In genomic region chr1:91404151-91405012, GRCh38 we compare ENCODE assay signal across 8 cellular contexts. TPM values are rescaled to one million over a fixed set of nuclear protein-coding genes. Genes with fewer than 3 reads are reported as not detected.
DNase-seq lines count a peak whose midpoint lies in the region; ATAC-seq and TF ChIP-seq lines count a peak whose summit lies in the region.

TSS of gene HFM1 (minus strand) at chr1:91404837. CDS start at chr1:91401082, 3,755 bp downstream.

- H3K4me1 Mint-ChIP-seq in activated naive CD8-positive, alpha-beta T cell treated with anti-CD3 and anti-CD28 coated beads, Interleukin-2, amount 10 ng/mL, durations not matched to agents 7 days and 5 days: peaks cover 7% of the 10 kb centered on the region

- H3K27ac ChIP-seq in Panc1 (ENCODE audit: low read length): peak within 1 kb of the TSS; percentile 49; the same call in 1 of the 2 replicates
- H3K27ac ChIP-seq in heart right ventricle: peak within 1 kb of the TSS; percentile 24 to 95 (median 88)

- TF ChIP-seq CTCF in Panc1 (IDR thresholded peaks at IDR 0.05) (peak; percentile 46), heart right ventricle (IDR thresholded peaks at IDR 0.05) (peak in 6 of 9 donors; percentile 12 to 48 (median 26))

- in situ Hi-C loops in Panc1 (cut with HindIII; ENCODE audit: low pct_unique_long_range_greater_than_20kb, low sequenced_read_pairs): no loop called here

- intact Hi-C loops in Panc1 (cut with micrococcal nuclease; ENCODE audit: unreplicated experiment) (loop anchor here (5.0 kb wide), 2 partner anchors 98 to 237 kb away; partner anchors contain the start of gene CDC7), heart right ventricle (cut with DNase I) (loop anchor here in 7 of 10 donors (2.0 to 10.0 kb wide), 5 partner anchors 98 to 894 kb away; partner anchors contain the start of genes CDC7 (in 4 of the 7), GLMN (in 1 of the 7) and RPAP2 (in 1 of the 7)), posterior cingulate gyrus (cut with DNase I) (loop anchor here (1.0 to 5.0 kb wide), 2 partner anchors 97 to 237 kb away; no protein-coding TSS in a partner anchor)

- ATAC-seq in GM21515 (IDR thresholded peaks at IDR 0.05; ENCODE audit: unreplicated experiment): peak; percentile 96
- ATAC-seq in Panc1: peak; percentile 100
- ATAC-seq in activated naive CD8-positive, alpha-beta T cell treated with anti-CD3 and anti-CD28 coated beads, Interleukin-2, amount 10 ng/mL, durations not matched to agents 7 days and 5 days (ENCODE audit: low read depth): peak; percentile 100
- peak; percentile 98 to 100 (median 99) for ATAC-seq in heart right ventricle

- POLR2A ChIA-PET in Panc1 (lab: Charles Lee): interaction anchor here (0.5 to 0.7 kb wide), 2 partner anchors 96 to 666 kb away, joined by 3 to 4 read pairs; no protein-coding TSS in a partner anchor
- POLR2A ChIA-PET in activated naive CD8-positive, alpha-beta T cell treated with anti-CD3 and anti-CD28 coated beads, Interleukin-2, amount 10 ng/mL, durations not matched to agents 7 days and 5 days (lab: Charles Lee): no interaction called here

- H3K9me3 ChIP-seq in Panc1 (ENCODE audit: control insufficient read depth, insufficient read depth, low read depth, low read length) (no peaks in the 10 kb centered on the region), heart right ventricle (no peaks in the 10 kb centered on the region)

- H3K9me3 Mint-ChIP-seq in activated naive CD8-positive, alpha-beta T cell treated with anti-CD3 and anti-CD28 coated beads, Interleukin-2, amount 10 ng/mL, durations not matched to agents 7 days and 5 days: no peaks in the 10 kb centered on the region

- peaks cover 57% of the 10 kb centered on the region for H3K27me3 Mint-ChIP-seq in activated naive CD8-positive, alpha-beta T cell treated with anti-CD3 and anti-CD28 coated beads, Interleukin-2, amount 10 ng/mL, durations not matched to agents 7 days and 5 days

- CTCF ChIA-PET in Panc1 (lab: Charles Lee): interaction anchor here (0.5 to 1.2 kb wide), 4 partner anchors 9 to 239 kb away, joined by 3 to 6 read pairs (median 3); no protein-coding TSS in a partner anchor

- no peaks in the 10 kb centered on the region for H3K36me3 ChIP-seq in Panc1 (ENCODE audit: control insufficient read depth, insufficient read depth, low read length)
- H3K36me3 ChIP-seq in heart right ventricle: no peaks in the 10 kb centered on the region

- peak within 1 kb of the TSS; percentile 66 to 73 for H3K4me3 ChIP-seq in Panc1 (ENCODE audit: low read depth in 2 of 2, low read length in 2 of 2)
- peak within 1 kb of the TSS; percentile 36 to 78 (median 63) for H3K4me3 ChIP-seq in heart right ventricle

- BruUV-seq in Panc1 (replicated peaks; lab: Mats Ljungman, UMichigan): no TSS peak

- peaks cover 3% of the 10 kb centered on the region; the same call in 1 of the 2 replicates for H3K4me1 ChIP-seq in Panc1 (ENCODE audit: control insufficient read depth, insufficient read depth, low read length)
- peaks cover 0 to 20% (median 13%) of the 10 kb centered on the region in 9 donors for H3K4me1 ChIP-seq in heart right ventricle

- peak within 1 kb of the TSS; percentile 82 for H3K4me3 Mint-ChIP-seq in activated naive CD8-positive, alpha-beta T cell treated with anti-CD3 and anti-CD28 coated beads, Interleukin-2, amount 10 ng/mL, durations not matched to agents 7 days and 5 days

- DNase-seq in DMS53 treated with DMSO at 0.1 percent for 48 hours (lab: John Stamatoyannopoulos, UW; ENCODE audit: unreplicated experiment): peak; percentile 90
- peak in 68 of 76 experiments; percentile 0 to 72 (median 38) for DNase-seq in HUDEP-2 (lab: John Stamatoyannopoulos, UW; ENCODE audit: unreplicated experiment in 76 of 76)
- DNase-seq in Panc1 (ENCODE audit: low read depth, low spot score): no peak
- DNase-seq in activated naive CD8-positive, alpha-beta T cell treated with anti-CD3 and anti-CD28 coated beads, Interleukin-2, amount 10 ng/mL, durations not matched to agents 7 days and 5 days: peak; percentile 77
- DNase-seq in heart right ventricle: peak; percentile 83 to 86
- DNase-seq in posterior cingulate gyrus: peak; percentile 35 to 96 (median 78)
- peak; percentile 75 for DNase-seq in ureter (ENCODE audit: low spot score)

- no peak within 1 kb of the TSS for H3K27ac Mint-ChIP-seq in activated naive CD8-positive, alpha-beta T cell treated with anti-CD3 and anti-CD28 coated beads, Interleukin-2, amount 10 ng/mL, durations not matched to agents 7 days and 5 days

- peaks cover 17% of the 10 kb centered on the region for H3K27me3 ChIP-seq in Panc1 (ENCODE audit: control insufficient read depth, insufficient read depth, low read length)
- peaks cover 0 to 36% (median 0%) of the 10 kb centered on the region in 7 donors for H3K27me3 ChIP-seq in heart right ventricle

- WGBS in heart right ventricle, 2 donors: 0 to 1% methylated on average over 69 of the region's 69 CpGs

- no peaks in the 10 kb centered on the region for H3K36me3 Mint-ChIP-seq in activated naive CD8-positive, alpha-beta T cell treated with anti-CD3 and anti-CD28 coated beads, Interleukin-2, amount 10 ng/mL, durations not matched to agents 7 days and 5 days

RNA-seq across cellular contexts. Expression of gene HFM1, which starts in this region (rescaled TPM):
- total RNA-seq in Panc1 (2021; ENCODE audit: unreplicated experiment) (0.39 TPM), heart right ventricle (1 to 10 TPM; 1.2 to 4.3 (median 2.9) TPM), ureter (4.4 TPM)
- 0.28 TPM for polyA plus RNA-seq in Panc1 (2012; ENCODE audit: insufficient read length)
- not detected for total RNA-seq in activated naive CD8-positive, alpha-beta T cell treated with anti-CD3 and anti-CD28 coated beads, Interleukin-2, amount 10 ng/mL, durations not matched to agents 7 days and 5 days
- polyA plus RNA-seq in heart right ventricle: 1 to 10 TPM in 1 of 2 donors, under 1 TPM in 1; 0.17 to 7.8 TPM

Comparison
In these comparisons a context has a peak if more than half of its experiments do, and no peak if none do; other contexts are left out.
1. Peak in ATAC-seq, H3K4me3 ChIP-seq and H3K27ac ChIP-seq in Panc1; RNA of the gene not detected or under 1 TPM.
2. Peak in DNase-seq and ATAC-seq in activated naive CD8-positive, alpha-beta T cell treated with anti-CD3 and anti-CD28 coated beads, Interleukin-2, amount 10 ng/mL, durations not matched to agents 7 days and 5 days; RNA of the gene not detected or under 1 TPM.